In genomic region chr2:152747751-152748150, GRCh38 we compare ENCODE assay signal across 7 cellular contexts. TPM values are rescaled to one million over a fixed set of nuclear protein-coding genes. Genes with fewer than 3 reads are reported as not detected.
DNase-seq lines count a peak whose midpoint lies in the region; ATAC-seq and TF ChIP-seq lines count a peak whose summit lies in the region.
"Not testable (repeated sequence)": the region's sequence is repeated elsewhere in the genome, so short reads cannot be mapped to it uniquely, and the experiment has no call there.

No MANE protein-coding gene starts in this region.

- DNase-seq in Daoy (ENCODE audit: low read depth) (peak; percentile 28), NCI-H226 (peak; percentile 56), MCF 10A (ENCODE audit: unreplicated experiment) (peak; percentile 48), fibroblast of peridontal ligament (ENCODE audit: extremely low read depth) (peak; percentile 24), islet precursor cell (peak; percentile 66)

- intact Hi-C loops in MCF 10A (cut with micrococcal nuclease), result loop anchor here (10.0 kb wide), 3 partner anchors 177 to 1627 kb away; partner anchors contain the start of gene STAM2

- H3K4me3 ChIP-seq in HEK293 (ENCODE audit: low read depth, low read length), result not testable (repeated sequence)

- TF ChIP-seq CTCF in HEK293 (tag by site-specific recombination; IDR thresholded peaks at IDR 0.05); MCF 10A (IDR thresholded peaks at IDR 0.05; ENCODE audit: unreplicated experiment): not testable (repeated sequence)

- BruUV-seq in MCF 10A (replicated peaks; lab: Mats Ljungman, UMichigan), result not testable (repeated sequence)

- H3K4me1 Mint-ChIP-seq in MCF 10A (ENCODE audit: insufficient read depth, unreplicated experiment), result not testable (repeated sequence)

- not testable (repeated sequence) for H3K4me1 ChIP-seq in HEK293 (ENCODE audit: control insufficient read depth, insufficient read depth, low read length)

- H3K9me3 Mint-ChIP-seq in MCF 10A (ENCODE audit: unreplicated experiment), result not testable (repeated sequence)

- not testable (repeated sequence) for H3K27ac Mint-ChIP-seq in MCF 10A (ENCODE audit: low read depth, unreplicated experiment)

- peak; percentile 45; the same call in 1 of the 3 replicates for ATAC-seq in SK-N-SH treated with all-trans-retinoic acid at 6 μM for 48 hours

- H3K4me3 Mint-ChIP-seq in MCF 10A (ENCODE audit: unreplicated experiment), result not testable (repeated sequence)

- not testable (repeated sequence) for H3K27me3 Mint-ChIP-seq in MCF 10A (ENCODE audit: insufficient read depth, unreplicated experiment)

- peaks cover 8 to 39% of the 10 kb centered on the region in 2 experiments for H3K36me3 ChIP-seq in HEK293 (ENCODE audit: control insufficient read depth in 2 of 2, insufficient read depth in 1 of 2, low read length in 2 of 2)

- not testable (repeated sequence) for H3K27ac ChIP-seq in HEK293 (ENCODE audit: extremely low read depth, low read depth, low read length)

- not testable (repeated sequence) for H3K9me3 ChIP-seq in HEK293 (ENCODE audit: control insufficient read depth, insufficient read depth, low read depth, low read length)

- POLR2A ChIA-PET in HEK293 (lab: Yijun Ruan, JAX); MCF 10A (lab: Yijun Ruan, JAX): not testable (repeated sequence)

- H3K36me3 Mint-ChIP-seq in MCF 10A (ENCODE audit: insufficient read depth, unreplicated experiment), result peaks cover 28% of the 10 kb centered on the region

- CTCF ChIA-PET in HEK293 (lab: Yijun Ruan, JAX), result interaction anchor here (0.9 kb wide), 1 partner anchor 572 kb away, joined by 4 read pairs; no protein-coding TSS in a partner anchor
- CTCF ChIA-PET in MCF 10A (lab: Yijun Ruan, JAX), result interaction anchor here (0.6 to 2.1 kb wide), 4 partner anchors 9 to 874 kb away, joined by 3 to 8 read pairs (median 4); partner anchors contain the start of gene RPRM

TF ChIP-seq in HEK293, 187 proteins besides CTCF, POLR2A, EP300 and RAD21:
- TF ChIP-seq PRDM1 (tag by site-specific recombination; IDR thresholded peaks at IDR 0.05), result 0 out of 2 replicates have a peak, but pooled peaks have one; percentile 37

RNA-seq across cellular contexts. Expression of gene ARL6IP6, which starts 29.3 kb away (rescaled TPM):
- total RNA-seq in Daoy (2014; rRNA removed; shearing (Covaris generic)), result 37.3 and 44.8 TPM in 2 replicates
- total RNA-seq in MCF 10A (2022), result 18.9 and 23.7 TPM in 2 replicates

RNA-seq across cellular contexts. Expression of gene PRPF40A, which starts 30.5 kb away (rescaled TPM):
- 179 and 255 TPM in 2 replicates for total RNA-seq in Daoy (2014; rRNA removed; shearing (Covaris generic))
- 140 and 147 TPM in 2 replicates for total RNA-seq in MCF 10A (2022)
